Comparison of ENCODE assay signal across 15 cellular contexts in genomic region chr7:121901026-121901425, GRCh38. TPM values are rescaled to one million over a fixed set of nuclear protein-coding genes. Genes with fewer than 3 reads are reported as not detected.
DNase-seq lines count a peak whose midpoint lies in the region; ATAC-seq and TF ChIP-seq lines count a peak whose summit lies in the region.
"Had no signal": no experiment of that assay in that cellular context is flagged by ENCODE, and none has a peak within 500 bp of the region (broad histone marks: within the 10 kb centered on the region; RNA-seq: fewer than 3 reads in every experiment).

No MANE protein-coding gene starts in this region.

- H3K9ac ChIP-seq in KMS-11 (no peak overlapping the region), mesenchymal stem cell (ENCODE audit: low read length) (no peak overlapping the region)

- no peak overlapping the region for H2BK12ac ChIP-seq in mesenchymal stem cell (ENCODE audit: low read length in 2 of 2)

- WGBS in mesenchymal stem cell = no CpG with 5 or more reads among the region's 2 CpGs

- no peaks in the 10 kb centered on the region for H3K9me3 ChIP-seq in mesenchymal stem cell (ENCODE audit: control insufficient read depth, low read length)

- H3K4me1 ChIP-seq in KMS-11 (ENCODE audit: low read depth, poor library complexity, severe bottlenecking) (peaks cover 23% of the 10 kb centered on the region), mesenchymal stem cell (ENCODE audit: control insufficient read depth, insufficient read depth, low read depth, low read length) (no peaks in the 10 kb centered on the region)
- H3K4me1 ChIP-seq: foreskin keratinocyte had no signal

- no peak overlapping the region for H2BK5ac ChIP-seq in mesenchymal stem cell (ENCODE audit: low read depth, low read length, poor library complexity, severe bottlenecking)

- no peak overlapping the region for H4K91ac ChIP-seq in mesenchymal stem cell (ENCODE audit: low read length)

- H3K4ac ChIP-seq in mesenchymal stem cell (ENCODE audit: low read depth in 1 of 2, low read length in 2 of 2) = no peak overlapping the region

- H3K36me3 ChIP-seq in KMS-11 (ENCODE audit: insufficient read depth) (no peaks in the 10 kb centered on the region), mesenchymal stem cell (ENCODE audit: control insufficient read depth in 1 of 2, insufficient read depth in 2 of 2, low read depth in 1 of 2, low read length in 2 of 2) (no peaks in the 10 kb centered on the region)

- H2AK5ac ChIP-seq in mesenchymal stem cell (ENCODE audit: low read length, severe bottlenecking) = no peak overlapping the region

- H3K79me1 ChIP-seq in mesenchymal stem cell (replicated peaks; ENCODE audit: low read length, poor library complexity, severe bottlenecking) = no peaks in the 10 kb centered on the region

- peak; percentile 70 for ATAC-seq in GM18517 (IDR thresholded peaks at IDR 0.05; ENCODE audit: unreplicated experiment)
- ATAC-seq in GM21447 (IDR thresholded peaks at IDR 0.05; ENCODE audit: unreplicated experiment) = peak; percentile 76
- peak; percentile 79 for ATAC-seq in HG02973 (IDR thresholded peaks at IDR 0.05; ENCODE audit: unreplicated experiment)
- ATAC-seq: foreskin keratinocyte; natural killer cell treated with Interleukin-12 subunit alpha and Interleukin-12 subunit beta and Interleukin-15 and Interleukin-18, amount 100 ng/mL, for 72 hours; Right ventricle myocardium inferior had no signal

- no peaks in the 10 kb centered on the region for H3K79me2 ChIP-seq in KMS-11 (ENCODE audit: insufficient read depth, low read depth)

- H3K27me3 ChIP-seq in KMS-11 (ENCODE audit: insufficient read depth, low read depth) (no peaks in the 10 kb centered on the region), mesenchymal stem cell (ENCODE audit: control insufficient read depth in 1 of 2, insufficient read depth in 1 of 2, low read length in 2 of 2) (no peaks in the 10 kb centered on the region)
- H3K27me3 ChIP-seq: foreskin keratinocyte had no signal

- H3K23ac ChIP-seq in mesenchymal stem cell (ENCODE audit: low read length in 2 of 2) = no peak overlapping the region

- DNase-seq in NCI-H2171 (lab: John Stamatoyannopoulos, UW) (no peak), DMS79 treated with DMSO at 0.1 percent for 48 hours (lab: John Stamatoyannopoulos, UW) (no peak), ecto neural progenitor cell (ENCODE audit: low spot score) (no peak), mesenchymal stem cell (no peak)
- DNase-seq: activated naive CD8-positive, alpha-beta T cell treated with anti-CD3 and anti-CD28 coated beads, Interleukin-2, amount 10 ng/mL, durations not matched to agents 7 days and 5 days; foreskin keratinocyte; NCI-H2081 treated with DMSO at 0.1 percent for 48 hours; substantia nigra had no signal

- H3K18ac ChIP-seq in mesenchymal stem cell (ENCODE audit: low read depth in 1 of 2, low read length in 2 of 2) = no peak overlapping the region

- H2AFZ ChIP-seq in KMS-11 (ENCODE audit: low read depth) (peak overlapping the region; percentile 12; the same call in 1 of the 2 replicates), mesenchymal stem cell (ENCODE audit: low read depth, low read length) (no peak overlapping the region)

- H3K4me2 ChIP-seq in KMS-11 (peak overlapping the region; percentile 49), mesenchymal stem cell (ENCODE audit: low read length, poor library complexity, severe bottlenecking) (no peak overlapping the region)

- no peaks in the 10 kb centered on the region for H4K20me1 ChIP-seq in KMS-11 (ENCODE audit: insufficient read depth)

- H2BK15ac ChIP-seq in mesenchymal stem cell (ENCODE audit: low read depth, poor library complexity, severe bottlenecking) = no peak overlapping the region

- no peak overlapping the region for H2BK120ac ChIP-seq in mesenchymal stem cell (ENCODE audit: low read depth, low read length)

- H4K8ac ChIP-seq in mesenchymal stem cell (ENCODE audit: low read length) = no peak overlapping the region

- H3K27ac ChIP-seq in KMS-11 (peak overlapping the region; percentile 2; the same call in 1 of the 2 replicates), mesenchymal stem cell (ENCODE audit: low read length, poor library complexity, severe bottlenecking) (no peak overlapping the region)
- H3K27ac ChIP-seq: foreskin keratinocyte had no signal

- H3K4me3 ChIP-seq in KMS-11 (IDR thresholded peaks at IDR 0.05; ENCODE audit: insufficient read depth, low read depth, low read length) (no peak overlapping the region), mesenchymal stem cell (ENCODE audit: insufficient read depth in 1 of 2, low read depth in 1 of 2, low read length in 2 of 2) (no peak overlapping the region)
- H3K4me3 ChIP-seq: lung had no signal

- TF ChIP-seq CTCF in KMS-11 (conservative IDR thresholded peaks at IDR 0.05; ENCODE audit: low read depth, low read length) = no peak

- no peak overlapping the region for H3K14ac ChIP-seq in mesenchymal stem cell (ENCODE audit: low read length in 2 of 2)

RNA-seq across cellular contexts. Expression of gene PTPRZ1, which starts 28.1 kb away (rescaled TPM):
- polyA plus RNA-seq in mesenchymal stem cell (2013, experiment 1 of 2) = 0.01 TPM
- polyA plus RNA-seq in mesenchymal stem cell (2013, experiment 2 of 2) = 0.01 TPM
